ENCODE assay signal across 8 cellular contexts in genomic region chr12:54384591-54385041, GRCh38. TPM values are rescaled to one million over a fixed set of nuclear protein-coding genes. Genes with fewer than 3 reads are reported as not detected.
A peak's percentile ranks its signal among the peaks of the same experiment; 100 is the strongest.
DNase-seq lines count a peak whose midpoint lies in the region; ATAC-seq and TF ChIP-seq lines count a peak whose summit lies in the region.

ZNF385A (minus strand) TSS chr12:54384733; CDS start chr12:54384514, 219 bp downstream.

- intact Hi-C loops in natural killer cell (cut with micrococcal nuclease), result no loop called here

- peak within 1 kb of the TSS; percentile 27 for H2BK15ac ChIP-seq in neuronal stem cell (ENCODE audit: low read length)

- no peak within 1 kb of the TSS for H4K8ac ChIP-seq in neuronal stem cell (ENCODE audit: low read depth, low read length)

- no peak within 1 kb of the TSS for H3K4ac ChIP-seq in neuronal stem cell (ENCODE audit: low read length)

- TF ChIP-seq CTCF in GM12865 (IDR thresholded peaks at IDR 0.05; ENCODE audit: insufficient read depth, low read depth, low read length, missing control alignments) (no peak), natural killer cell (IDR thresholded peaks at IDR 0.05) (no peak)

- H2BK12ac ChIP-seq in neuronal stem cell (ENCODE audit: low read length), result peak within 1 kb of the TSS; percentile 46

- no peaks in the 10 kb centered on the region for H3K27me3 ChIP-seq in duodenal mucosa (ENCODE audit: control insufficient read depth in 1 of 2, insufficient read depth in 2 of 2, low read length in 2 of 2)
- H3K27me3 ChIP-seq in neuronal stem cell (ENCODE audit: control insufficient read depth in 3 of 3, insufficient read depth in 3 of 3, low read depth in 1 of 3, low read length in 3 of 3), result peaks cover 0 to 12% (median 0%) of the 10 kb centered on the region in 3 experiments

- peak; percentile 45 for DNase-seq in GM12865 (ENCODE audit: low read depth)
- DNase-seq in KBM-7, result peak; percentile 94
- DNase-seq in neuronal stem cell (ENCODE audit: low spot score), result no peak
- DNase-seq in middle frontal gyrus (ENCODE audit: extremely low spot score, low spot score), result no peak
- no peak for DNase-seq in natural killer cell
- DNase-seq in HuH-7.5 (ENCODE audit: low spot score), result no peak
- DNase-seq in activated CD8-positive, alpha-beta T cell treated with anti-CD3 and anti-CD28 coated beads, Interleukin-2, amount 10 ng/mL, durations not matched to agents 7 days and 5 days, result no peak

- H3K4me1 Mint-ChIP-seq in natural killer cell, result peaks cover 0 to 6% of the 10 kb centered on the region in 2 donors
- peaks cover 4% of the 10 kb centered on the region for H3K4me1 Mint-ChIP-seq in activated CD8-positive, alpha-beta T cell treated with anti-CD3 and anti-CD28 coated beads, Interleukin-2, amount 10 ng/mL, durations not matched to agents 7 days and 5 days (ENCODE audit: low read depth)

- H3K23ac ChIP-seq in neuronal stem cell (ENCODE audit: low read depth, low read length, poor library complexity), result no peak within 1 kb of the TSS

- H2BK120ac ChIP-seq in neuronal stem cell (ENCODE audit: low read depth, low read length), result no peak within 1 kb of the TSS

- in situ Hi-C loops in KBM-7 (cut with MboI; ENCODE audit: low pct_unique_long_range_greater_than_20kb, low sequenced_read_pairs), result no loop called here

- no peak within 1 kb of the TSS for H3K27ac Mint-ChIP-seq in natural killer cell
- no peak within 1 kb of the TSS for H3K27ac Mint-ChIP-seq in activated CD8-positive, alpha-beta T cell treated with anti-CD3 and anti-CD28 coated beads, Interleukin-2, amount 10 ng/mL, durations not matched to agents 7 days and 5 days

- no peaks in the 10 kb centered on the region for H3K9me3 Mint-ChIP-seq in natural killer cell
- H3K9me3 Mint-ChIP-seq in activated CD8-positive, alpha-beta T cell treated with anti-CD3 and anti-CD28 coated beads, Interleukin-2, amount 10 ng/mL, durations not matched to agents 7 days and 5 days (ENCODE audit: insufficient read depth), result no peaks in the 10 kb centered on the region

- no peak within 1 kb of the TSS for H4K91ac ChIP-seq in neuronal stem cell (ENCODE audit: low read depth, low read length, poor library complexity)

- no peak within 1 kb of the TSS for H3K9ac ChIP-seq in duodenal mucosa (ENCODE audit: low read depth in 1 of 2, low read length in 2 of 2)
- no peak within 1 kb of the TSS for H3K9ac ChIP-seq in neuronal stem cell (ENCODE audit: low read depth, low read length, poor library complexity)

- no CpG with 5 or more reads among the region's 1 CpG for WGBS in neuronal stem cell (ENCODE audit: extremely low coverage in 2 of 2, insufficient read length in 2 of 2, insufficient replicate concordance in 1 of 2), 2 donors

- no peak within 1 kb of the TSS for H3K4me3 Mint-ChIP-seq in natural killer cell
- no peak within 1 kb of the TSS for H3K4me3 Mint-ChIP-seq in activated CD8-positive, alpha-beta T cell treated with anti-CD3 and anti-CD28 coated beads, Interleukin-2, amount 10 ng/mL, durations not matched to agents 7 days and 5 days

- H3K79me1 ChIP-seq in neuronal stem cell (ENCODE audit: low read depth, low read length), result no peaks in the 10 kb centered on the region

- CTCF ChIA-PET in activated CD8-positive, alpha-beta T cell treated with anti-CD3 and anti-CD28 coated beads, Interleukin-2, amount 10 ng/mL, durations not matched to agents 7 days and 5 days (lab: Charles Lee), result interaction anchor here (0.9 to 4.2 kb wide), 5 partner anchors 15 to 131 kb away, joined by 3 to 27 read pairs (median 4); partner anchors contain the start of gene COPZ1

- H2AK5ac ChIP-seq in neuronal stem cell (ENCODE audit: low read depth, low read length), result peak within 1 kb of the TSS; percentile 70

- peak within 1 kb of the TSS; percentile 74 for H3K18ac ChIP-seq in neuronal stem cell (ENCODE audit: low read length)

- POLR2A ChIA-PET in activated CD8-positive, alpha-beta T cell treated with anti-CD3 and anti-CD28 coated beads, Interleukin-2, amount 10 ng/mL, durations not matched to agents 7 days and 5 days (lab: Charles Lee), result interaction anchor here (1.2 kb wide), 1 partner anchor 104 kb away, joined by 5 read pairs; the partner anchor contains the start of gene HNRNPA1

- H3K9me3 ChIP-seq in duodenal mucosa (ENCODE audit: control insufficient read depth in 1 of 2, low read length in 2 of 2) (no peaks in the 10 kb centered on the region), neuronal stem cell (replicated peaks in 1 of 2; ENCODE audit: control insufficient read depth in 2 of 2, insufficient read depth in 1 of 2, low read depth in 1 of 2, low read length in 2 of 2) (no peaks in the 10 kb centered on the region)

- ATAC-seq in natural killer cell, result no peak
- no peak for ATAC-seq in activated CD8-positive, alpha-beta T cell treated with anti-CD3 and anti-CD28 coated beads, Interleukin-2, amount 10 ng/mL, durations not matched to agents 7 days and 5 days

- H2AFZ ChIP-seq in neuronal stem cell (ENCODE audit: low read length), result peak within 1 kb of the TSS; percentile 76

- peak within 1 kb of the TSS; percentile 46 for H3K4me2 ChIP-seq in neuronal stem cell (ENCODE audit: insufficient read depth, low read length, poor library complexity, severe bottlenecking)

- peak within 1 kb of the TSS; percentile 33 for H2BK5ac ChIP-seq in neuronal stem cell (ENCODE audit: low read length)

- H3K14ac ChIP-seq in neuronal stem cell (ENCODE audit: low read length), result no peak within 1 kb of the TSS

- H3K36me3 ChIP-seq in duodenal mucosa (ENCODE audit: control insufficient read depth in 1 of 2, insufficient read depth in 2 of 2, low read length in 2 of 2), result no peaks in the 10 kb centered on the region
- H3K36me3 ChIP-seq in neuronal stem cell (replicated peaks in 1 of 2; ENCODE audit: control insufficient read depth in 2 of 2, insufficient read depth in 2 of 2, low read length in 2 of 2), result peaks cover 0 to 2% of the 10 kb centered on the region in 2 donors

- H3K4me3 ChIP-seq in GM12865 (ENCODE audit: low read depth, low read length) (no peak within 1 kb of the TSS), duodenal mucosa (ENCODE audit: low read depth in 1 of 2, low read length in 2 of 2) (peak within 1 kb of the TSS in 1 of 2 donors; percentile 1), neuronal stem cell (ENCODE audit: low read length in 2 of 2) (no peak within 1 kb of the TSS)

- H3K36me3 Mint-ChIP-seq in natural killer cell, result no peaks in the 10 kb centered on the region
- H3K36me3 Mint-ChIP-seq in activated CD8-positive, alpha-beta T cell treated with anti-CD3 and anti-CD28 coated beads, Interleukin-2, amount 10 ng/mL, durations not matched to agents 7 days and 5 days (ENCODE audit: low read depth), result no peaks in the 10 kb centered on the region

- peak within 1 kb of the TSS; percentile 22 for H3K27ac ChIP-seq in duodenal mucosa (ENCODE audit: low read depth, low read length)
- H3K27ac ChIP-seq in neuronal stem cell (replicated peaks; ENCODE audit: low read length), result peak within 1 kb of the TSS; percentile 16

- H3K4me1 ChIP-seq in duodenal mucosa (ENCODE audit: control insufficient read depth in 1 of 2, insufficient read depth in 2 of 2, low read length in 2 of 2) (peaks cover 6 to 34% of the 10 kb centered on the region in 2 donors), neuronal stem cell (ENCODE audit: control insufficient read depth in 2 of 2, insufficient read depth in 1 of 2, low read depth in 1 of 2, low read length in 2 of 2) (peaks cover 42 to 43% of the 10 kb centered on the region in 2 donors)

- no peaks in the 10 kb centered on the region for H3K27me3 Mint-ChIP-seq in natural killer cell (ENCODE audit: low read depth in 2 of 2)
- peaks cover 2% of the 10 kb centered on the region for H3K27me3 Mint-ChIP-seq in activated CD8-positive, alpha-beta T cell treated with anti-CD3 and anti-CD28 coated beads, Interleukin-2, amount 10 ng/mL, durations not matched to agents 7 days and 5 days (ENCODE audit: low read depth)

RNA-seq across cellular contexts. Expression of gene ZNF385A, which starts in this region (rescaled TPM):
- polyA plus RNA-seq in neuronal stem cell (2013, experiment 1 of 2), result 60.0 TPM
- polyA plus RNA-seq in neuronal stem cell (2013, experiment 2 of 2), result 56.5 TPM
- total RNA-seq in natural killer cell, result 1 to 10 TPM; 5.4 to 9.8 (median 8.9) TPM
- under 1 TPM; 0.55 to 0.74 TPM for total RNA-seq in activated CD8-positive, alpha-beta T cell treated with anti-CD3 and anti-CD28 coated beads, Interleukin-2, amount 10 ng/mL, durations not matched to agents 7 days and 5 days

Comparison
In these comparisons a context has a peak if more than half of its experiments do, and no peak if none do; other contexts are left out.
1. DNase-seq: peak in GM12865 (single experiment) and KBM-7 (single experiment); none in neuronal stem cell (single experiment), middle frontal gyrus (single experiment), natural killer cell (single experiment), HuH-7.5 (single experiment) and activated CD8-positive, alpha-beta T cell treated with anti-CD3 and anti-CD28 coated beads, Interleukin-2, amount 10 ng/mL, durations not matched to agents 7 days and 5 days (single experiment).